In the genomic region with DNA sequence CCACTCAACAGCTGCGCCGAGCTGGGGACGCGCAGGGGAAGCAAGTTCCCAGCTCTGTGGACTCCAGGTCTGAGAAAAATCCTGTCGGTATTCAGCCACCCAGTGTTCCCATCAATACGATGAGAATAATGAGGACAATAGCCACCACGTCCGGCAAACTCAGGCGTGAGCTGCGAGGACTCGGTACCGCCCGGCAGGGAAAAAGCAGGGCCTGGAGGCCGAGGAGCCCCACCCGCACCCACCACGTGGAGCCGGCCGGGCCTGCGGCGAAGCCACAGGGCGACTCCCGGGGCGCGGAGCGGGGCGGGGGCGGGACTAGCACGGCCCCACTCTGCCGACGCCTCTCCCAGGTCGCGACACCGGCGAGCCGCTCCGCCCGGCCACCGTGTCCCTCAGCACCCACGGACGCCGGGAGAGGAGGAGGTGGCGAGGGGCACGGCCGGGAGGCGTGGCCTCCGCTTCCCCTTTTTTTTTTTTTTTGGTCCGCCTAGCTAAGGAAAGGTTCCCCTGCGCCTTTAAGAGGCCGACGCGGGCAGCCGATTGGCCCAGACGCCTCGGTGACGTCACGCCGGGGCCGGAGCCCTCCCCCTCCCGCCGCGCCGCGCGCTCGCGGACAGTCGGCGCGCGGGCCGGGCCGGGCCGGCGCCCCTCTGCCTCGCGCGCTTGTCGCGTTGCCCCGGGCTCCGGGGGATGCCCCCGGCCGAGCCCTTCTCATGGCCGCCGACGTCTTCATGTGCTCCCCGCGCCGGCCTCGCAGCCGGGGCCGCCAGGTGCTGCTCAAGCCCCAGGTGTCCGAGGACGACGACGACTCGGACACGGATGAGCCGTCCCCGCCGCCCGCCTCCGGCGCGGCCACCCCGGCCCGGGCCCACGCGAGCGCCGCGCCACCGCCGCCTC, we compare ENCODE assay signal across 8 cellular contexts. TPM values are rescaled to one million over a fixed set of nuclear protein-coding genes. Genes with fewer than 3 reads are reported as not detected.
DNase-seq lines count a peak whose midpoint lies in the region; ATAC-seq and TF ChIP-seq lines count a peak whose summit lies in the region.

A gene with protein sequence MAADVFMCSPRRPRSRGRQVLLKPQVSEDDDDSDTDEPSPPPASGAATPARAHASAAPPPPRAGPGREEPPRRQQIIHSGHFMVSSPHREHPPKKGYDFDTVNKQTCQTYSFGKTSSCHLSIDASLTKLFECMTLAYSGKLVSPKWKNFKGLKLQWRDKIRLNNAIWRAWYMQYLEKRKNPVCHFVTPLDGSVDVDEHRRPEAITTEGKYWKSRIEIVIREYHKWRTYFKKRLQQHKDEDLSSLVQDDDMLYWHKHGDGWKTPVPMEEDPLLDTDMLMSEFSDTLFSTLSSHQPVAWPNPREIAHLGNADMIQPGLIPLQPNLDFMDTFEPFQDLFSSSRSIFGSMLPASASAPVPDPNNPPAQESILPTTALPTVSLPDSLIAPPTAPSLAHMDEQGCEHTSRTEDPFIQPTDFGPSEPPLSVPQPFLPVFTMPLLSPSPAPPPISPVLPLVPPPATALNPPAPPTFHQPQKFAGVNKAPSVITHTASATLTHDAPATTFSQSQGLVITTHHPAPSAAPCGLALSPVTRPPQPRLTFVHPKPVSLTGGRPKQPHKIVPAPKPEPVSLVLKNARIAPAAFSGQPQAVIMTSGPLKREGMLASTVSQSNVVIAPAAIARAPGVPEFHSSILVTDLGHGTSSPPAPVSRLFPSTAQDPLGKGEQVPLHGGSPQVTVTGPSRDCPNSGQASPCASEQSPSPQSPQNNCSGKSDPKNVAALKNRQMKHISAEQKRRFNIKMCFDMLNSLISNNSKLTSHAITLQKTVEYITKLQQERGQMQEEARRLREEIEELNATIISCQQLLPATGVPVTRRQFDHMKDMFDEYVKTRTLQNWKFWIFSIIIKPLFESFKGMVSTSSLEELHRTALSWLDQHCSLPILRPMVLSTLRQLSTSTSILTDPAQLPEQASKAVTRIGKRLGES (plus strand): TSS at position 616 of the 897 bp plus-strand sequence. CDS start 98 bp downstream, at position 714.

- H3K36me3 Mint-ChIP-seq in CD4-positive, alpha-beta T cell (ENCODE audit: low read depth): peaks cover 15% of the 10 kb centered on the region

- peak; percentile 71 to 90 (median 82) for DNase-seq in CD4-positive, alpha-beta T cell
- DNase-seq in HPDE6-E6E7 (ENCODE audit: extremely low spot score) (peak; percentile 84), NK-92 (lab: John Stamatoyannopoulos, UW; ENCODE audit: unreplicated experiment) (peak; percentile 64), medulla oblongata (ENCODE audit: extremely low spot score) (peak; percentile 93)
- DNase-seq in activated CD8-positive, alpha-beta memory T cell treated with anti-CD3 and anti-CD28 coated beads for 1 hour (ENCODE audit: extremely low read depth in 1 of 2, low read depth in 1 of 2): peak; percentile 71 to 86
- DNase-seq in effector CD4-positive, alpha-beta T cell: peak; percentile 86
- DNase-seq in stimulated activated CD8-positive, alpha-beta memory T cell treated with anti-CD3 and anti-CD28 coated beads, Interleukin-12 subunit alpha, Interleukin-12 subunit beta, amount 100 ng/mL, for 24 hours (ENCODE audit: extremely low read depth): peak; percentile 69

- H3K4me3 Mint-ChIP-seq in CD4-positive, alpha-beta T cell: peak within 1 kb of the TSS; percentile 84

- ATAC-seq in CD4-positive, alpha-beta T cell (ENCODE audit: poor library complexity): peak; percentile 68
- ATAC-seq in GM19455 (IDR thresholded peaks at IDR 0.05; ENCODE audit: unreplicated experiment): peak; percentile 72

- intact Hi-C loops in CD4-positive, alpha-beta T cell (cut with DNase I, micrococcal nuclease): loop anchor here in 1 of 2 experiments (2.0 to 10.0 kb wide), 3 partner anchors 24 to 1774 kb away; partner anchors contain the start of gene SIRT4

- CTCF ChIA-PET in CD4-positive, alpha-beta T cell (lab: Charles Lee): interaction anchor here (1.0 to 1.4 kb wide), 2 partner anchors 23 to 24 kb away, joined by 3 to 6 read pairs; no protein-coding TSS in a partner anchor

- H3K27me3 ChIP-seq in CD4-positive, alpha-beta T cell (ENCODE audit: control insufficient read depth, insufficient read depth, low read length): no peaks in the 10 kb centered on the region

- H3K27me3 Mint-ChIP-seq in CD4-positive, alpha-beta T cell: no peaks in the 10 kb centered on the region

- TF ChIP-seq CTCF in CD4-positive, alpha-beta T cell (IDR thresholded peaks at IDR 0.05): no peak

- H3K27ac Mint-ChIP-seq in CD4-positive, alpha-beta T cell: peak within 1 kb of the TSS; percentile 84

- H3K9me3 ChIP-seq in CD4-positive, alpha-beta T cell (ENCODE audit: control insufficient read depth, low read length): no peaks in the 10 kb centered on the region

- H3K4me1 Mint-ChIP-seq in CD4-positive, alpha-beta T cell (ENCODE audit: low read depth): peaks cover 47% of the 10 kb centered on the region

- no peaks in the 10 kb centered on the region for H3K9me3 Mint-ChIP-seq in CD4-positive, alpha-beta T cell

- H3K27ac ChIP-seq in CD4-positive, alpha-beta T cell (ENCODE audit: low read depth, low read length): peak within 1 kb of the TSS; percentile 76

- POLR2A ChIA-PET in CD4-positive, alpha-beta T cell (lab: Charles Lee): interaction anchor here (0.7 to 5.8 kb wide), 11 partner anchors 10 to 406 kb away, joined by 3 to 110 read pairs (median 4); partner anchors contain the start of gene B3GNT4

RNA-seq across cellular contexts. Expression of the gene that starts here (rescaled TPM):
- total RNA-seq in CD4-positive, alpha-beta T cell: 10 to 100 TPM; 98.0 to 99.3 TPM

Comparison
In these comparisons a context has a peak if more than half of its experiments do, and no peak if none do; other contexts are left out.
1. Peak in every context shown above with its lines: DNase-seq, ATAC-seq and H3K27ac ChIP-seq.